9 cellular contexts compared by ENCODE assay signal in the genomic region with DNA sequence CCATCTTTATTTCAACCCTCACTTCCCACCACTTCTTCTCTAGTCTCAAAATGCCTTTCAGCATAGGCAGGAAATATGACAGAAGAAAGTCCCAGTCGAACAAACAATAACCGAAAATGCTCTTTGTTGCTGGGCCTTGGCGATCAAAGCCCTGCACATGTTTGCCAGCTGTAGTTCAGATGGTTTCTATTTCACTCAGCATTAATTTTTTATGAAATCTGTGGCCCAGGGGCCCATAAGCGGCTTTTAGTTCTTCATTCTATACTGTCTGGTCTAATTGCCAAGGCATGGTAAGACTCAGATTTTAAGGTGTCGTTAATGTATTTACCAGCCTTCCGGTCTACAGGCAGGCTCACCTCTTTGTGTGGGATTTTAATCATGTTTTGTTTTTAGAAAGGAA. TPM values are rescaled to one million over a fixed set of nuclear protein-coding genes. Genes with fewer than 3 reads are reported as not detected.
DNase-seq lines count a peak whose midpoint lies in the region; ATAC-seq, FAIRE-seq and TF ChIP-seq lines count a peak whose summit lies in the region.
"Had no signal": no experiment of that assay in that cellular context is flagged by ENCODE, and none has a peak within 500 bp of the region (broad histone marks: within the 10 kb centered on the region; RNA-seq: fewer than 3 reads in every experiment).

No MANE protein-coding gene starts in this region.

- ATAC-seq in GM21423 (IDR thresholded peaks at IDR 0.05; ENCODE audit: unreplicated experiment) (peak; percentile 78), HG03378 (IDR thresholded peaks at IDR 0.05; ENCODE audit: unreplicated experiment) (peak; percentile 52)

- peaks cover 28% of the 10 kb centered on the region for H3K4me1 Mint-ChIP-seq in glutamatergic neuron (ENCODE audit: low read depth, unreplicated experiment)

- TF ChIP-seq CTCF in glutamatergic neuron (IDR thresholded peaks at IDR 0.05; ENCODE audit: partially characterized antibody, unreplicated experiment): no peak

- H3K9me3 Mint-ChIP-seq in glutamatergic neuron (ENCODE audit: unreplicated experiment): peaks cover 4% of the 10 kb centered on the region

- no peak for TF ChIP-seq POLR2A in GM12891 (IDR thresholded peaks at IDR 0.05; ENCODE audit: low read depth, low read length)

- H3K4me3 Mint-ChIP-seq in glutamatergic neuron (ENCODE audit: unreplicated experiment): no peak overlapping the region

- H3K36me3 Mint-ChIP-seq in glutamatergic neuron (ENCODE audit: unreplicated experiment): no peaks in the 10 kb centered on the region

- peak overlapping the region; percentile 77 for H3K27ac Mint-ChIP-seq in glutamatergic neuron (ENCODE audit: unreplicated experiment)

- DNase-seq in GM12891 (ENCODE audit: insufficient read length, low spot score) (no peak), glutamatergic neuron (no peak), KG1 (lab: John Stamatoyannopoulos, UW) (no peak), NCI-H2029 (lab: John Stamatoyannopoulos, UW) (no peak), NCI-H2196 treated with DMSO at 0.1 percent for 48 hours (lab: John Stamatoyannopoulos, UW; ENCODE audit: unreplicated experiment) (no peak)
- no peak for DNase-seq in activated effector memory CD4-positive, alpha-beta T cell treated with anti-CD3 and anti-CD28 coated beads, Interleukin-2, amount 50 U/mL, for 16 hours

- peak; percentile 95 for FAIRE-seq in GM12891 (lab: Jason Lieb, UNC)

- H3K27me3 Mint-ChIP-seq in glutamatergic neuron (ENCODE audit: unreplicated experiment): peaks cover 3% of the 10 kb centered on the region

TF ChIP-seq in GM12891, 5 proteins besides CTCF, POLR2A, EP300 and RAD21:
- TF ChIP-seq SPI1 (IDR thresholded peaks at IDR 0.05; ENCODE audit: low read depth, low read length) (peak; percentile 40), POU2F2 (IDR thresholded peaks at IDR 0.05; ENCODE audit: low read depth, low read length) (no peak)

RNA-seq across cellular contexts. Expression of a gene that starts 10.9 kb away (rescaled TPM):
- 0.14 TPM for polyA plus RNA-seq in GM12891 (2012; ENCODE audit: low read depth, missing spikeins)
- not detected for total RNA-seq in glutamatergic neuron (ENCODE audit: unreplicated experiment)
- total RNA-seq: T-helper 2 cell treated with Interferon-gamma antibody and Interleukin-4, amounts not matched to agents 100 ng/mL and 5 ng/mL, for 36 hours had no signal
